In the genomic region with DNA sequence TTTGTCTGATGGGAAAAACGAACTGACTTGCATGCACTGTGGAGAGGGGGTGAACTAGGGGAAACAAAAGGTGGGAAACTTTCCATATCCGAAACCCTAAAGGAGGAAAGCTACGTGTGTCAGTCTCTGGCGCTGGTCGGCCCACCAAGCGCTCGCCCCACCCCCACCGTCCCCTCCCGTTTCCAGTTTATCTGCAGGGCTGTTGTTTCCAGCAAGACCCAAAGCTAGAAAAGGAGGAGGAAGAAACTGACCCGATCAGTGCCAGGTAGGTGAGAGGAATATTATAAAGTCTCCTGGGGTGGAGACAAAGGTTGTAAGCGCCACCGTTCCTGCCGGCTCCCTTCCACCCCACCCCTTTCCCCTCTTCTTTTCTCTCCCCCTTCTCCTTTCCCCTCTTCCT, we compare ENCODE assay signal across 9 cellular contexts. TPM values are rescaled to one million over a fixed set of nuclear protein-coding genes. Genes with fewer than 3 reads are reported as not detected.
DNase-seq lines count a peak whose midpoint lies in the region; ATAC-seq and TF ChIP-seq lines count a peak whose summit lies in the region.
"Had no signal": no experiment of that assay in that cellular context is flagged by ENCODE, and none has a peak within 500 bp of the region (broad histone marks: within the 10 kb centered on the region; RNA-seq: fewer than 3 reads in every experiment).

No MANE protein-coding gene starts in this region.

- H3K4me1 ChIP-seq in CD4-positive, alpha-beta memory T cell (ENCODE audit: insufficient read depth, low read length), result peaks cover 8% of the 10 kb centered on the region
- H3K4me1 ChIP-seq in Loucy (ENCODE audit: insufficient read depth, low read length, poor library complexity, severe bottlenecking) (peaks cover 12% of the 10 kb centered on the region), lower lobe of right lung (no peaks in the 10 kb centered on the region)

- peak overlapping the region; percentile 94 for H2AFZ ChIP-seq in Loucy (ENCODE audit: low read length)

- no peaks in the 10 kb centered on the region for H3F3A ChIP-seq in Loucy (ENCODE audit: low read depth)

- peaks cover 18% of the 10 kb centered on the region; the same call in 1 of the 2 replicates for H3K79me2 ChIP-seq in Loucy (ENCODE audit: insufficient read depth, low read length)

- peak overlapping the region; percentile 89 for H3K4me2 ChIP-seq in Loucy (ENCODE audit: low read depth, low read length, poor library complexity, severe bottlenecking)

- H3K27ac ChIP-seq in CD4-positive, alpha-beta memory T cell (ENCODE audit: low read depth, low read length), result no peak overlapping the region
- peak overlapping the region; percentile 81 for H3K27ac ChIP-seq in lower lobe of right lung

- H3K36me3 Mint-ChIP-seq in CD4-positive, alpha-beta memory T cell, result no peaks in the 10 kb centered on the region
- H3K36me3 Mint-ChIP-seq in chondrocyte (ENCODE audit: low read depth) (peaks cover 8% of the 10 kb centered on the region), type B pancreatic cell (peaks cover 13% of the 10 kb centered on the region)

- no peaks in the 10 kb centered on the region for H3K27me3 ChIP-seq in CD4-positive, alpha-beta memory T cell (ENCODE audit: insufficient read depth, low read length)
- H3K27me3 ChIP-seq in Loucy (ENCODE audit: insufficient read depth, low read length, poor library complexity, severe bottlenecking) (no peaks in the 10 kb centered on the region), lower lobe of right lung (ENCODE audit: low read depth) (no peaks in the 10 kb centered on the region)

- CTCF ChIA-PET in CD4-positive, alpha-beta memory T cell (lab: Charles Lee; ENCODE audit: partially characterized antibody), result interaction anchor here (1.1 kb wide), 1 partner anchor 107 kb away, joined by 3 read pairs; no protein-coding TSS in a partner anchor

- H3K4me3 Mint-ChIP-seq in CD4-positive, alpha-beta memory T cell, result peak overlapping the region; percentile 82 to 89 (median 86)
- H3K4me3 Mint-ChIP-seq in chondrocyte (ENCODE audit: unreplicated experiment) (peak overlapping the region; percentile 94), type B pancreatic cell (peak overlapping the region; percentile 98)

- H3K9me3 Mint-ChIP-seq in CD4-positive, alpha-beta memory T cell, result no peaks in the 10 kb centered on the region
- H3K9me3 Mint-ChIP-seq in chondrocyte (ENCODE audit: low read depth) (peaks cover 8% of the 10 kb centered on the region), type B pancreatic cell (no peaks in the 10 kb centered on the region)

- no peak for DNase-seq in CD4-positive, alpha-beta memory T cell
- DNase-seq in chondrocyte (ENCODE audit: low spot score), result no peak
- no peak for DNase-seq in lower lobe of right lung
- no peak for DNase-seq in type B pancreatic cell (ENCODE audit: extremely low spot score, unreplicated experiment)
- no peak for DNase-seq in COR-L47 (lab: John Stamatoyannopoulos, UW)
- DNase-seq in activated effector memory CD4-positive, alpha-beta T cell treated with anti-CD3 and anti-CD28 coated beads, Interleukin-2, amount 50 U/mL, for 16 hours, result no peak

- H3K27ac Mint-ChIP-seq in CD4-positive, alpha-beta memory T cell, result peak overlapping the region in 2 of 7 donors; percentile 44 to 48
- H3K27ac Mint-ChIP-seq in chondrocyte (ENCODE audit: unreplicated experiment) (peak overlapping the region; percentile 99), type B pancreatic cell (peak overlapping the region; percentile 98)

- POLR2A ChIA-PET in CD4-positive, alpha-beta memory T cell (lab: Charles Lee; ENCODE audit: partially characterized antibody), result no interaction called here

- ATAC-seq in lower lobe of right lung (peak; percentile 54 to 80), HG03039 (IDR thresholded peaks at IDR 0.05; ENCODE audit: unreplicated experiment) (no peak)

- no peaks in the 10 kb centered on the region for H3K9me3 ChIP-seq in CD4-positive, alpha-beta memory T cell (ENCODE audit: control insufficient read depth in 1 of 2, low read length in 2 of 2)
- no peaks in the 10 kb centered on the region for H3K9me3 ChIP-seq in Loucy (ENCODE audit: insufficient read depth, low read depth, low read length)
- no peaks in the 10 kb centered on the region for H3K9me3 ChIP-seq in lower lobe of right lung

- no peaks in the 10 kb centered on the region for H3K9me2 ChIP-seq in Loucy (replicated peaks; ENCODE audit: low read depth, low read length)

- intact Hi-C loops in CD4-positive, alpha-beta memory T cell (cut with micrococcal nuclease), result no loop called here
- intact Hi-C loops in lower lobe of right lung (cut with DNase I), result no loop called here

- no peaks in the 10 kb centered on the region for H4K20me1 ChIP-seq in Loucy (ENCODE audit: insufficient read depth, low read length, poor library complexity, severe bottlenecking)

- H3K4me3 ChIP-seq in CD4-positive, alpha-beta memory T cell (ENCODE audit: low read length in 2 of 2), result peak overlapping the region in 1 of 2 donors; percentile 34
- H3K4me3 ChIP-seq in Loucy (ENCODE audit: low read length, poor library complexity, severe bottlenecking) (peak overlapping the region; percentile 96), lower lobe of right lung (peak overlapping the region; percentile 64)

- H3K4me1 Mint-ChIP-seq in CD4-positive, alpha-beta memory T cell, result peaks cover 5 to 16% (median 10%) of the 10 kb centered on the region in 4 donors
- H3K4me1 Mint-ChIP-seq in chondrocyte (ENCODE audit: low read depth) (peaks cover 16% of the 10 kb centered on the region), type B pancreatic cell (ENCODE audit: unreplicated experiment) (peaks cover 3% of the 10 kb centered on the region)

- peak overlapping the region; percentile 94 for H3K9ac ChIP-seq in Loucy (ENCODE audit: low read depth, low read length, poor library complexity, severe bottlenecking)

- TF ChIP-seq CTCF in Loucy (conservative IDR thresholded peaks at IDR 0.05; ENCODE audit: low read length) (no peak), chondrocyte (IDR thresholded peaks at IDR 0.05) (no peak), lower lobe of right lung (IDR thresholded peaks at IDR 0.05) (no peak), type B pancreatic cell (conservative IDR thresholded peaks at IDR 0.05) (no peak)

- peaks cover 2 to 3% of the 10 kb centered on the region in 2 donors for H3K27me3 Mint-ChIP-seq in CD4-positive, alpha-beta memory T cell
- no peaks in the 10 kb centered on the region for H3K27me3 Mint-ChIP-seq in chondrocyte (ENCODE audit: low read depth)
- no peaks in the 10 kb centered on the region for H3K27me3 Mint-ChIP-seq in type B pancreatic cell

- no peaks in the 10 kb centered on the region for H3K36me3 ChIP-seq in CD4-positive, alpha-beta memory T cell (ENCODE audit: insufficient read depth, low read length)
- H3K36me3 ChIP-seq in Loucy (ENCODE audit: insufficient read depth, low read length), result no peaks in the 10 kb centered on the region
- no peaks in the 10 kb centered on the region for H3K36me3 ChIP-seq in lower lobe of right lung

RNA-seq across cellular contexts. Expression of a gene that starts 0.6 kb away (rescaled TPM):
- total RNA-seq in CD4-positive, alpha-beta memory T cell, result 1 to 10 TPM; 2.0 to 2.4 TPM
- 1 to 10 TPM; 1.0 to 3.0 TPM for polyA plus RNA-seq in CD4-positive, alpha-beta memory T cell
- total RNA-seq in chondrocyte (83.5 to 95.6 TPM (median 87.0 TPM) in 3 replicates), lower lobe of right lung (34.6 TPM), type B pancreatic cell (ENCODE audit: low replicate concordance) (43.1 and 64.1 TPM in 2 replicates)

RNA-seq across cellular contexts. Expression of a gene that starts 19.4 kb away (rescaled TPM):
- 10 to 100 TPM; 50.6 to 52.7 TPM for total RNA-seq in CD4-positive, alpha-beta memory T cell
- polyA plus RNA-seq in CD4-positive, alpha-beta memory T cell, result 10 to 100 TPM; 85.3 to 94.0 TPM
- total RNA-seq in chondrocyte (139 to 196 TPM (median 148 TPM) in 3 replicates), lower lobe of right lung (93.9 TPM), type B pancreatic cell (ENCODE audit: low replicate concordance) (194 and 251 TPM in 2 replicates)

RNA-seq across cellular contexts. Expression of a gene that starts 26.9 kb away (rescaled TPM):
- not detected for total RNA-seq in CD4-positive, alpha-beta memory T cell
- not detected for polyA plus RNA-seq in CD4-positive, alpha-beta memory T cell
- total RNA-seq in chondrocyte (12.0 to 16.5 TPM (median 15.8 TPM) in 3 replicates), lower lobe of right lung (3.2 TPM), type B pancreatic cell (ENCODE audit: low replicate concordance) (6.2 and 16.4 TPM in 2 replicates)
- total RNA-seq: HT1080 had no signal

RNA-seq across cellular contexts. Expression of a gene that starts 46.1 kb away (rescaled TPM):
- total RNA-seq in CD4-positive, alpha-beta memory T cell, result 10 to 100 TPM; 41.9 to 48.2 TPM
- polyA plus RNA-seq in CD4-positive, alpha-beta memory T cell, result 100 to 1,000 TPM in 1 of 2 donors, 10 to 100 TPM in 1; 71.4 to 112 TPM
- total RNA-seq in chondrocyte, result 1.7 to 7.3 TPM (median 6.9 TPM) in 3 replicates
- 14.3 TPM for total RNA-seq in lower lobe of right lung
- 24.3 and 39.4 TPM in 2 replicates for total RNA-seq in type B pancreatic cell (ENCODE audit: low replicate concordance)

Comparison
In these comparisons a context has a peak if more than half of its experiments do, and no peak if none do; other contexts are left out.
1. RNA of a gene that starts 0.6 kb away (total RNA-seq): 83.5 to 95.6 TPM in chondrocyte, 43.1 to 64.1 TPM in type B pancreatic cell and 34.6 TPM in lower lobe of right lung (single experiment); 2.0 to 2.4 TPM in CD4-positive, alpha-beta memory T cell; every median in the first group is over 10 times any median in the second.
2. Peak in every context shown above with its lines, with median percentiles within 50 percentile points of each other: H3K4me3 Mint-ChIP-seq.